ENCODE assay signal across 21 cellular contexts in the genomic region with DNA sequence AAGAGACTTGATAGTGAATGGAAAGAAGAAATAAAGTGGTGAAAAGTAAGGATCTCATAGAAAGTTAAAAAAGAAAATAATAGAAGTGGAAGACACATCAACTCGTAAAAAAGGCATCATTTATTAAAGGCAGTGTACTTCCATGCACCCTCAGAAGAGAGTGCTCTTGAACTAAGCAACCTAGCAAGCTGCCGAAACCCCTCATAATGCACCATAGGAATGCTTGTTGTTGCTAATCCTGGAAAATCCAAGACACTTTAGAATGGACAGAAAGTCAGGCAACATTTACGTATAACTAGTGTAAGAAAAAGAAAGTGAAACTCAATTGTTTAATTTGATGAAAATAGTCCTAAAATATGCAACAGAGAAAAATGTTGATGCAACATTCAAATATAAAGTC. TPM values are rescaled to one million over a fixed set of nuclear protein-coding genes. Genes with fewer than 3 reads are reported as not detected.
DNase-seq lines count a peak whose midpoint lies in the region; ATAC-seq and TF ChIP-seq lines count a peak whose summit lies in the region.
"Had no signal": no experiment of that assay in that cellular context is flagged by ENCODE, and none has a peak within 500 bp of the region (broad histone marks: within the 10 kb centered on the region; RNA-seq: fewer than 3 reads in every experiment).

No MANE protein-coding gene starts in this region.

- no peaks in the 10 kb centered on the region for H3F3A ChIP-seq in MM.1S (ENCODE audit: insufficient read depth, low read length)

- no peak for DNase-seq in MM.1S
- DNase-seq in RPMI8226: peak; percentile 6
- DNase-seq in fibroblast of mammary gland (ENCODE audit: low read depth): peak; percentile 20
- no peak for DNase-seq in activated gamma-delta T cell (lab: John Stamatoyannopoulos, UW)
- DNase-seq in dedifferentiated amniotic fluid mesenchymal stem cell (ENCODE audit: extremely low spot score): no peak
- no peak for DNase-seq in thyroid gland
- DNase-seq: 8988T; Caco-2; CD4-positive, alpha-beta T cell; KBM-7; NCI-H1417; NCI-H1930; NCI-H446; NCI-H526 treated with DMSO at 0.1 percent for 48 hours; NK-92 treated with Interleukin-12 subunit alpha and Interleukin-12 subunit beta, amount 100 ng/mL, for 24 hours; PC-3; SJCRH30 had no signal

- no peaks in the 10 kb centered on the region for H4K20me1 ChIP-seq in MM.1S (ENCODE audit: insufficient read depth, low read length)

- peak overlapping the region; percentile 74 for H2AFZ ChIP-seq in ACC112 (ENCODE audit: low read length, unreplicated experiment)
- H2AFZ ChIP-seq in MM.1S (ENCODE audit: low read length): 0 out of 2 replicates have a peak overlapping the region, but pooled peaks have one; percentile 8
- H2AFZ ChIP-seq: GM23338 had no signal

- TF ChIP-seq CTCF in MM.1S (IDR thresholded peaks at IDR 0.05; ENCODE audit: low read length) (no peak), fibroblast of mammary gland (conservative IDR thresholded peaks at IDR 0.05; ENCODE audit: control insufficient read depth, insufficient read depth, low read depth, low read length) (no peak), thyroid gland (IDR thresholded peaks at IDR 0.05) (no peak)

- H3K36me3 ChIP-seq in ACC112 (ENCODE audit: insufficient read depth, low read length) (peaks cover 5% of the 10 kb centered on the region), MM.1S (replicated peaks; ENCODE audit: insufficient read depth, low read length) (no peaks in the 10 kb centered on the region), thyroid gland (no peaks in the 10 kb centered on the region)
- H3K36me3 ChIP-seq: SJCRH30 had no signal

- no peaks in the 10 kb centered on the region for H3K9me2 ChIP-seq in MM.1S (replicated peaks; ENCODE audit: insufficient read depth, low read length)

- H3K27ac ChIP-seq in ACC112 (ENCODE audit: low read depth, low read length) (no peak overlapping the region), MM.1S (ENCODE audit: low read length) (no peak overlapping the region), thyroid gland (no peak overlapping the region)
- H3K27ac ChIP-seq: SJCRH30 had no signal

- H3K4me1 ChIP-seq in ACC112 (ENCODE audit: control insufficient read depth, insufficient read depth, low read length, unreplicated experiment): no peaks in the 10 kb centered on the region
- H3K4me1 ChIP-seq in MM.1S (ENCODE audit: low read length): no peaks in the 10 kb centered on the region
- no peaks in the 10 kb centered on the region for H3K4me1 ChIP-seq in thyroid gland
- H3K4me1 ChIP-seq: Caco-2, SJCRH30 had no signal

- 82 to 89% methylated on average over 3 of the region's 3 CpGs for WGBS in thyroid gland, 2 donors

- no peak overlapping the region for H3K9ac ChIP-seq in MM.1S (ENCODE audit: low read length)

- intact Hi-C loops in thyroid gland (cut with DNase I): no loop called here

- H3K79me2 ChIP-seq in ACC112 (ENCODE audit: control insufficient read depth, insufficient read depth, low read length, unreplicated experiment) (no peaks in the 10 kb centered on the region), MM.1S (ENCODE audit: low read length) (no peaks in the 10 kb centered on the region)

- H3K9me3 ChIP-seq in MM.1S (replicated peaks; ENCODE audit: insufficient read depth, low read length) (no peaks in the 10 kb centered on the region), thyroid gland (no peaks in the 10 kb centered on the region)
- H3K9me3 ChIP-seq: SJCRH30 had no signal

- H3K4me3 ChIP-seq in ACC112 (ENCODE audit: low read depth, low read length) (peak overlapping the region; percentile 56; the same call in 1 of the 2 replicates), MM.1S (ENCODE audit: low read length) (peak overlapping the region; percentile 14; the same call in 1 of the 2 replicates), fibroblast of mammary gland (ENCODE audit: control insufficient read depth, low read depth, low read length) (no peak overlapping the region), thyroid gland (replicated peaks in 1 of 3) (no peak overlapping the region)
- H3K4me3 ChIP-seq: GM23338, SJCRH30 had no signal

- no peak for ATAC-seq in GM19455 (IDR thresholded peaks at IDR 0.05; ENCODE audit: unreplicated experiment)
- ATAC-seq: GM23338, HCT116, PC-3 had no signal

- TF ChIP-seq POLR2A in thyroid gland (IDR thresholded peaks at IDR 0.05): no peak

- H3K4me2 ChIP-seq in MM.1S (ENCODE audit: low read depth, low read length): peak overlapping the region; percentile 31; the same call in 1 of the 2 replicates
- H3K4me2 ChIP-seq: GM23338 had no signal

- no peaks in the 10 kb centered on the region for H3K27me3 ChIP-seq in ACC112 (ENCODE audit: insufficient read depth, low read length)
- no peaks in the 10 kb centered on the region for H3K27me3 ChIP-seq in MM.1S (replicated peaks; ENCODE audit: insufficient read depth, low read length)
- H3K27me3 ChIP-seq in thyroid gland: no peaks in the 10 kb centered on the region
- H3K27me3 ChIP-seq: SJCRH30 had no signal

RNA-seq across cellular contexts. Expression of a gene that starts 12.8 kb away (rescaled TPM):
- 1 to 10 TPM in 1 of 4 donors, under 1 TPM in 1, not detected in 2; 0.56 to 3.2 TPM for total RNA-seq in thyroid gland
- total RNA-seq: Caco-2; CD4-positive, alpha-beta T cell had no signal

RNA-seq across cellular contexts. Expression of a gene that starts 28.6 kb away (rescaled TPM):
- total RNA-seq in thyroid gland: not detected
- total RNA-seq: CD4-positive, alpha-beta T cell; GM23338; PC-3 had no signal

RNA-seq across cellular contexts. Expression of a gene that starts 43.8 kb away (rescaled TPM):
- total RNA-seq in thyroid gland: 10 to 100 TPM; 10.7 to 43.4 (median 26.3) TPM
- total RNA-seq: Caco-2; CD4-positive, alpha-beta T cell had no signal

Comparison
In these comparisons a context has a peak if more than half of its experiments do, and no peak if none do; other contexts are left out.
1. H3K4me3 ChIP-seq: peak in ACC112 (single experiment) and MM.1S (single experiment); none in fibroblast of mammary gland (single experiment) and thyroid gland (0 of 3).
2. DNase-seq: peak in RPMI8226 (single experiment) and fibroblast of mammary gland (single experiment); none in MM.1S (single experiment), activated gamma-delta T cell (single experiment), dedifferentiated amniotic fluid mesenchymal stem cell (single experiment) and thyroid gland (0 of 2).